Comparison of ENCODE assay signal across 8 cellular contexts in genomic region chr1:212186427-212187207, GRCh38.
DNase-seq lines count a peak whose midpoint lies in the region; ATAC-seq and TF ChIP-seq lines count a peak whose summit lies in the region.

No MANE protein-coding gene starts in this region.

- H3K27me3 ChIP-seq in right cardiac atrium (ENCODE audit: control insufficient read depth, insufficient read depth), result no peaks in the 10 kb centered on the region

- no peaks in the 10 kb centered on the region for H3K27me3 Mint-ChIP-seq in progenitor cell of endocrine pancreas

- no peak overlapping the region for H3K4me3 Mint-ChIP-seq in progenitor cell of endocrine pancreas (ENCODE audit: low read depth)

- no peaks in the 10 kb centered on the region for H3K4me1 Mint-ChIP-seq in progenitor cell of endocrine pancreas (ENCODE audit: low read depth)

- no peaks in the 10 kb centered on the region for H3K9me3 Mint-ChIP-seq in progenitor cell of endocrine pancreas (ENCODE audit: low read depth)

- intact Hi-C loops in right cardiac atrium (cut with DNase I), result no loop called here

- H3K4me1 ChIP-seq in right cardiac atrium (ENCODE audit: control insufficient read depth, insufficient read depth, low read length), result peaks cover 7% of the 10 kb centered on the region

- no peaks in the 10 kb centered on the region for H3K36me3 Mint-ChIP-seq in progenitor cell of endocrine pancreas (ENCODE audit: insufficient read depth)

- TF ChIP-seq CTCF in progenitor cell of endocrine pancreas (IDR thresholded peaks at IDR 0.05; ENCODE audit: unreplicated experiment), result no peak

- no peak overlapping the region for H3K27ac Mint-ChIP-seq in progenitor cell of endocrine pancreas

- no peak overlapping the region for H3K27ac ChIP-seq in right cardiac atrium (ENCODE audit: low read length)

- WGBS in right cardiac atrium, result 62% methylated on average over 8 of the region's 8 CpGs

- no peak for DNase-seq in activated CD4-positive, CD25-positive, alpha-beta regulatory T cell (lab: John Stamatoyannopoulos, UW)
- DNase-seq in NAMALWA (ENCODE audit: low spot score) (peak; percentile 75), right cardiac atrium (no peak), NCI-H146 (lab: John Stamatoyannopoulos, UW) (no peak), progenitor cell of endocrine pancreas (ENCODE audit: low spot score, unreplicated experiment) (no peak), iPS-NIHi11 (ENCODE audit: low spot score) (no peak)

- H3K9me3 ChIP-seq in right cardiac atrium (ENCODE audit: control insufficient read depth, low read length), result no peaks in the 10 kb centered on the region

- ATAC-seq in activated CD4-positive, CD25-positive, alpha-beta regulatory T cell treated with anti-CD3 and anti-CD28 coated beads, Interleukin-2, amount 50 U/mL, for 24 hours, result peak; percentile 61 to 62
- peak; percentile 99 for ATAC-seq in HG02571 (IDR thresholded peaks at IDR 0.05; ENCODE audit: unreplicated experiment)
- ATAC-seq in right cardiac atrium, result peak; percentile 29 to 44

- no peak overlapping the region for H3K4me3 ChIP-seq in right cardiac atrium (ENCODE audit: low read length)

Comparison
In these comparisons a context has a peak if more than half of its experiments do, and no peak if none do; other contexts are left out.
1. ATAC-seq: peak in every context shown above with its lines; median percentile 99 in HG02571; 62 in activated CD4-positive, CD25-positive, alpha-beta regulatory T cell treated with anti-CD3 and anti-CD28 coated beads, Interleukin-2, amount 50 U/mL, for 24 hours; 36 in right cardiac atrium.